ENCODE assay signal across 15 cellular contexts in genomic region chr12:65609359-65609771, GRCh38.
DNase-seq lines count a peak whose midpoint lies in the region; ATAC-seq, FAIRE-seq and TF ChIP-seq lines count a peak whose summit lies in the region.
"Had no signal": no experiment of that assay in that cellular context is flagged by ENCODE, and none has a peak within 500 bp of the region (broad histone marks: within the 10 kb centered on the region; RNA-seq: fewer than 3 reads in every experiment).

No MANE protein-coding gene starts in this region.

- peaks cover 0 to 3% (median 2%) of the 10 kb centered on the region in 3 donors for H3K27me3 ChIP-seq in psoas muscle (ENCODE audit: insufficient read depth in 3 of 3, low read length in 2 of 3)
- no peaks in the 10 kb centered on the region for H3K27me3 ChIP-seq in CD8-positive, alpha-beta memory T cell (ENCODE audit: insufficient read depth, low read length, poor library complexity, severe bottlenecking)
- H3K27me3 ChIP-seq: BLaER1 had no signal

- no peaks in the 10 kb centered on the region for H3K36me3 ChIP-seq in psoas muscle (ENCODE audit: insufficient read depth in 1 of 2, low read depth in 1 of 2)
- no peaks in the 10 kb centered on the region for H3K36me3 ChIP-seq in CD8-positive, alpha-beta memory T cell (ENCODE audit: insufficient read depth, low read length)
- H3K36me3 ChIP-seq: BLaER1 had no signal

- peak; percentile 28 for FAIRE-seq in TTC549 (lab: Jason Lieb, UNC)
- FAIRE-seq: GM12892 had no signal

- ATAC-seq in psoas muscle, result no peak

- intact Hi-C loops in psoas muscle (cut with DNase I), result loop anchor here in 1 of 2 donors (10.0 kb wide), 1 partner anchor 215 kb away; the partner anchor contains the start of gene HMGA2

- H3K36me3 Mint-ChIP-seq in CD8-positive, alpha-beta memory T cell, result no peaks in the 10 kb centered on the region
- H3K36me3 Mint-ChIP-seq: type B pancreatic cell had no signal

- CTCF ChIA-PET in CD8-positive, alpha-beta memory T cell (lab: Charles Lee), result no interaction called here

- H3K27ac Mint-ChIP-seq in CD8-positive, alpha-beta memory T cell, result no peak overlapping the region
- H3K27ac Mint-ChIP-seq: activated B cell treated with CpG ODN at 0.5 μM for 24 hours, type B pancreatic cell had no signal

- peaks cover 0 to 3% of the 10 kb centered on the region in 2 donors for H3K27me3 Mint-ChIP-seq in CD8-positive, alpha-beta memory T cell

- no peaks in the 10 kb centered on the region for H3K9me3 ChIP-seq in psoas muscle
- H3K9me3 ChIP-seq in CD8-positive, alpha-beta memory T cell (ENCODE audit: low read length), result no peaks in the 10 kb centered on the region

- H3K4me1 ChIP-seq in psoas muscle, result no peaks in the 10 kb centered on the region
- H3K4me1 ChIP-seq in CD8-positive, alpha-beta memory T cell (ENCODE audit: insufficient read depth, low read length), result no peaks in the 10 kb centered on the region
- H3K4me1 ChIP-seq: BLaER1 had no signal

- POLR2A ChIA-PET in CD8-positive, alpha-beta memory T cell (lab: Charles Lee), result no interaction called here

- no peak overlapping the region for H3K4me3 Mint-ChIP-seq in CD8-positive, alpha-beta memory T cell
- H3K4me3 Mint-ChIP-seq: activated B cell treated with CpG ODN at 0.5 μM for 24 hours, type B pancreatic cell had no signal

- DNase-seq in A172 (ENCODE audit: low spot score) (peak; percentile 42), HCEC 1CT (peak; percentile 99), fibroblast of villous mesenchyme (ENCODE audit: low read depth) (peak; percentile 91), psoas muscle (no peak), T-helper 9 cell (no peak)
- no peak for DNase-seq in activated effector memory CD4-positive, alpha-beta T cell treated with anti-CD3 and anti-CD28 coated beads, Interleukin-2, amount 50 U/mL, for 16 hours
- DNase-seq in CD8-positive, alpha-beta memory T cell, result no peak
- DNase-seq: activated B cell treated with CpG ODN at 0.5 μM for 24 hours; NCI-H1417 treated with DMSO at 0.1 percent for 48 hours; NK-92 treated with Interleukin-12 subunit alpha and Interleukin-12 subunit beta, amount 100 ng/mL, for 24 hours; occipital lobe had no signal

- TF ChIP-seq CTCF in fibroblast of villous mesenchyme (IDR thresholded peaks at IDR 0.05; ENCODE audit: insufficient read depth, low read depth, low read length) (peak; percentile 24), psoas muscle (IDR thresholded peaks at IDR 0.05) (no peak)

- WGBS in psoas muscle, 3 donors, result 30 to 41% (median 32%) methylated on average over 4 of the region's 4 CpGs

- H3K27ac ChIP-seq in psoas muscle, result no peak overlapping the region
- H3K27ac ChIP-seq in CD8-positive, alpha-beta memory T cell (ENCODE audit: low read depth, low read length), result no peak overlapping the region
- H3K27ac ChIP-seq: BLaER1 had no signal

- no peaks in the 10 kb centered on the region for H3K4me1 Mint-ChIP-seq in CD8-positive, alpha-beta memory T cell
- H3K4me1 Mint-ChIP-seq: activated B cell treated with CpG ODN at 0.5 μM for 24 hours had no signal

- peaks cover 0 to 2% (median 0%) of the 10 kb centered on the region in 5 donors for H3K9me3 Mint-ChIP-seq in CD8-positive, alpha-beta memory T cell

- H3K4me3 ChIP-seq in fibroblast of villous mesenchyme (ENCODE audit: low read depth, low read length) (no peak overlapping the region), psoas muscle (no peak overlapping the region)
- H3K4me3 ChIP-seq in CD8-positive, alpha-beta memory T cell (ENCODE audit: low read length), result no peak overlapping the region
- H3K4me3 ChIP-seq: BLaER1 had no signal

Comparison
In these comparisons a context has a peak if more than half of its experiments do, and no peak if none do; other contexts are left out.
1. DNase-seq: peak in A172 (single experiment), HCEC 1CT (single experiment) and fibroblast of villous mesenchyme (single experiment); none in activated effector memory CD4-positive, alpha-beta T cell treated with anti-CD3 and anti-CD28 coated beads, Interleukin-2, amount 50 U/mL, for 16 hours (single experiment), psoas muscle (0 of 2), CD8-positive, alpha-beta memory T cell (0 of 5) and T-helper 9 cell (single experiment).